Comparison of ENCODE assay signal across 16 cellular contexts in the genomic region with DNA sequence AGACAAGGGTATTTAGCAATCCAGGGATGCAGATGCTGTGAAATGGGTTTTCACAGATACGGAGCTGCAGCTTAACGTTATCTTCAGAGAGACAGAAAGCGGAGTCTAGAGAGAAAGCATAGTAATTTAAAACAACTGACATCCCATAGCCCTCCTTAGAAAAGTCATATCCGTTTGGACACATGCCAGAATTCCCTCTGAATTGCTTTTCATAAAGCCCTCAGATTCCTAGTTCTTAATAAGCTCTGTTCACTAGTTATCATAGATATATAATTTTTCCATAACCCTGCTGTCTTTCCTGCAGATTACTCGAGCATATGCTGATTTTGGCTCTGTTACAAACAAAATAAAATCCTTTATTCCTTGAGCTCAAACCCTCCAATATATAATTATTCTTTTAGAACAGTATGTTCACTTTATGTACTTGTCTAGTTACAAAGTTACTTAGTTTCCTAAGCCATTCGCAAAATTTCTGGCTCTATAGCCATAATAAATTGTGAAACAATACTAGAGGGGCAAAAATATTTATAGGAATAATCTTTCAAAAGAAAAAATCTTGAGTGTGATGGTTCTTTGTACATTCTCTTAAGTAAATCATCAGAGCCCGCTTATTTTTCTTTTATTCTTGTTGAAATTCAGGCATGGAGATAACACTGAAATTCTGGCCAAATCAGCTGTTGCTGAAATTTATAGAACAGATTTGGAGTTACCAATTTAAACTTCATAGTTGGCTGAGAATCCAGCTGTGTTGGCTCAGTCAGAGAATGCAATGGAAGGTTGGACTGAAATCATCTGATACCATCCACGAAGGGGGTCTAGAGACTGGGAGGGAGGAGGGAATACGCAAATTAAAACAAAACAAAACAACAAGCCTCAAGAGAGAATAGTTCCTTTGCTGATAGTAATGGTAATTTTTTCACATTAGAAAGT.
DNase-seq lines count a peak whose midpoint lies in the region; ATAC-seq and TF ChIP-seq lines count a peak whose summit lies in the region.
"Had no signal": no experiment of that assay in that cellular context is flagged by ENCODE, and none has a peak within 500 bp of the region (broad histone marks: within the 10 kb centered on the region; RNA-seq: fewer than 3 reads in every experiment).

No MANE protein-coding gene starts in this region.

- in situ Hi-C loops in brain microvascular endothelial cell (cut with HindIII; ENCODE audit: low pct_ligation_motif_present, low sequenced_read_pairs), result no loop called here

- no peak for TF ChIP-seq CTCF in brain microvascular endothelial cell (IDR thresholded peaks at IDR 0.05; ENCODE audit: low read depth, low read length, missing control alignments)

- no peak overlapping the region for H3K4me3 ChIP-seq in brain microvascular endothelial cell (ENCODE audit: low read depth, low read length)
- H3K4me3 ChIP-seq: spleen had no signal

- no peaks in the 10 kb centered on the region for H3K27me3 ChIP-seq in brain microvascular endothelial cell (replicated peaks)
- H3K27me3 ChIP-seq: neutrophil, spleen had no signal

- H3K36me3 ChIP-seq in brain microvascular endothelial cell (replicated peaks), result no peaks in the 10 kb centered on the region
- H3K36me3 ChIP-seq: neutrophil, spleen had no signal

- no peak for ATAC-seq in GM21423 (IDR thresholded peaks at IDR 0.05; ENCODE audit: unreplicated experiment)
- no peak for ATAC-seq in GM21723 (IDR thresholded peaks at IDR 0.05; ENCODE audit: unreplicated experiment)
- ATAC-seq in GM21447 (IDR thresholded peaks at IDR 0.05; ENCODE audit: unreplicated experiment), result no peak
- ATAC-seq: activated CD8-positive, alpha-beta T cell treated with anti-CD3 and anti-CD28 coated beads for 36 hours; esophagus mucosa had no signal

- peak overlapping the region; percentile 80 for H3K27ac ChIP-seq in brain microvascular endothelial cell
- H3K27ac ChIP-seq: neutrophil, spleen, VCaP had no signal

- DNase-seq in COR-L47 (lab: John Stamatoyannopoulos, UW), result peak; percentile 14
- DNase-seq in NCI-H1105 treated with DMSO at 0.1 percent for 48 hours (lab: John Stamatoyannopoulos, UW), result peak; percentile 38
- DNase-seq in brain microvascular endothelial cell, result peak; percentile 33
- peak; percentile 46 for DNase-seq in left kidney (ENCODE audit: low read depth, low spot score)
- no peak for DNase-seq in NOMO-1 (lab: John Stamatoyannopoulos, UW; ENCODE audit: unreplicated experiment in 2 of 2)
- DNase-seq: activated CD8-positive, alpha-beta T cell treated with anti-CD3 and anti-CD28 coated beads for 36 hours; DMS53; H9; spleen; stimulated activated naive CD4-positive, alpha-beta T cell treated with Interleukin-2 at 50 U/mL for 16 hours had no signal

Comparison
In these comparisons a context has a peak if more than half of its experiments do, and no peak if none do; other contexts are left out.
1. DNase-seq: peak in COR-L47 (single experiment), NCI-H1105 treated with DMSO at 0.1 percent for 48 hours (single experiment), brain microvascular endothelial cell (single experiment) and left kidney (single experiment); none in NOMO-1 (0 of 2).